12 cellular contexts compared by ENCODE assay signal in genomic region chr3:184025256-184025655, GRCh38. TPM values are rescaled to one million over a fixed set of nuclear protein-coding genes. Genes with fewer than 3 reads are reported as not detected.
"Had no signal": no experiment of that assay in that cellular context is flagged by ENCODE, and none has a peak within 500 bp of the region (broad histone marks: within the 10 kb centered on the region; RNA-seq: fewer than 3 reads in every experiment).

No MANE protein-coding gene starts in this region.

RNA-seq across cellular contexts. Expression of gene HTR3D, which starts 6.3 kb away (rescaled TPM):
- total RNA-seq: activated B cell treated with CpG ODN at 0.5 μM for 24 hours; activated CD4-positive, alpha-beta memory T cell treated with anti-CD3 and anti-CD28 coated beads for 36 hours; activated CD4-positive, alpha-beta T cell treated with anti-CD3 and anti-CD28 coated beads, Interleukin-2, amount 10 ng/mL, durations not matched to agents 24 days and 14 days; activated CD8-positive, alpha-beta memory T cell treated with anti-CD3 and anti-CD28 coated beads, Interleukin-2, amount 10 ng/mL, durations not matched to agents 7 days and 5 days; activated CD8-positive, alpha-beta T cell treated with anti-CD3 and anti-CD28 coated beads, Interleukin-2, amount 10 ng/mL, durations not matched to agents 7 days and 5 days; activated naive CD8-positive, alpha-beta T cell treated with anti-CD3 and anti-CD28 coated beads, Interleukin-2, amount 10 ng/mL, durations not matched to agents 7 days and 5 days; activated T-helper 2 cell treated with anti-CD3 and anti-CD28 coated beads, Interferon-gamma antibody, Interleukin-2, Interleukin-4, amounts not matched to agents 10 μg/mL and 5 μg/mL and 100 μg/mL, durations not matched to agents 14 hours and 24 hours and 36 hours; ascending aorta; bronchial epithelial cell; cardiac muscle cell; chondrocyte had no signal
- polyA plus RNA-seq: adipose tissue, cardiac muscle cell had no signal

RNA-seq across cellular contexts. Expression of gene HTR3C, which starts 27.6 kb away (rescaled TPM):
- total RNA-seq: activated B cell treated with CpG ODN at 0.5 μM for 24 hours; activated CD4-positive, alpha-beta memory T cell treated with anti-CD3 and anti-CD28 coated beads for 36 hours; activated CD4-positive, alpha-beta T cell treated with anti-CD3 and anti-CD28 coated beads, Interleukin-2, amount 10 ng/mL, durations not matched to agents 24 days and 14 days; activated CD8-positive, alpha-beta memory T cell treated with anti-CD3 and anti-CD28 coated beads, Interleukin-2, amount 10 ng/mL, durations not matched to agents 7 days and 5 days; activated CD8-positive, alpha-beta T cell treated with anti-CD3 and anti-CD28 coated beads, Interleukin-2, amount 10 ng/mL, durations not matched to agents 7 days and 5 days; activated naive CD8-positive, alpha-beta T cell treated with anti-CD3 and anti-CD28 coated beads, Interleukin-2, amount 10 ng/mL, durations not matched to agents 7 days and 5 days; activated T-helper 2 cell treated with anti-CD3 and anti-CD28 coated beads, Interferon-gamma antibody, Interleukin-2, Interleukin-4, amounts not matched to agents 10 μg/mL and 5 μg/mL and 100 μg/mL, durations not matched to agents 14 hours and 24 hours and 36 hours; ascending aorta; bronchial epithelial cell; cardiac muscle cell; chondrocyte had no signal
- polyA plus RNA-seq: adipose tissue had no signal
